29 cellular contexts compared by ENCODE assay signal in genomic region chr2:62822549-62822948, GRCh38.
"Had no signal": no experiment of that assay in that cellular context is flagged by ENCODE, and none has a peak within 500 bp of the region (broad histone marks: within the 10 kb centered on the region; RNA-seq: fewer than 3 reads in every experiment).

No MANE protein-coding gene starts in this region.

- H3K79me2 ChIP-seq: parathyroid adenoma had no signal

- H3K4me3 ChIP-seq: colonic mucosa, gastrocnemius medialis, mucosa of descending colon, right atrium auricular region, sigmoid colon, thoracic aorta, transverse colon, upper lobe of right lung, vagina had no signal

- H2AFZ ChIP-seq: parathyroid adenoma had no signal

- H3K27ac Mint-ChIP-seq: dendritic cell treated with granulocyte-macrophage colony-stimulating factor and Interleukin-4, amounts not matched to agents 40 ng/mL and 50 ng/mL, for 4 days; endodermal cell; mesothelial cell of epicardium; natural killer cell treated with Interleukin-12 subunit alpha and Interleukin-12 subunit beta and Interleukin-15 and Interleukin-18, amount 100 ng/mL, for 72 hours; progenitor cell of endocrine pancreas; stimulated activated memory B cell treated with anti-CD40 and anti-IgM and Interleukin-4, amounts not matched to agents 10 μg/mL and 1 μg/mL and 100 μg/mL, for 72 hours had no signal

- H3K27me3 ChIP-seq: colonic mucosa, gastrocnemius medialis, neutrophil, right atrium auricular region, sigmoid colon, transverse colon, upper lobe of right lung, vagina had no signal

- H3K9me3 Mint-ChIP-seq: dendritic cell treated with granulocyte-macrophage colony-stimulating factor and Interleukin-4, amounts not matched to agents 40 ng/mL and 50 ng/mL, for 4 days; endodermal cell; naive B cell; natural killer cell treated with Interleukin-12 subunit alpha and Interleukin-12 subunit beta and Interleukin-15 and Interleukin-18, amount 100 ng/mL, for 72 hours; neural crest cell; stimulated activated memory B cell treated with anti-CD40 and anti-IgM and Interleukin-4, amounts not matched to agents 10 μg/mL and 1 μg/mL and 100 μg/mL, for 72 hours had no signal

- H3K27ac ChIP-seq: colonic mucosa, epithelial cell of prostate, gastrocnemius medialis, neutrophil, parathyroid adenoma, right atrium auricular region, sigmoid colon, thoracic aorta, transverse colon, upper lobe of right lung, vagina had no signal

- H3K36me3 ChIP-seq: colonic mucosa, gastrocnemius medialis, neutrophil, right atrium auricular region, thoracic aorta, transverse colon, upper lobe of right lung had no signal

- ATAC-seq: esophagus mucosa; gastrocnemius medialis; left colon; mucosa of descending colon; natural killer cell treated with Interleukin-12 subunit alpha and Interleukin-12 subunit beta and Interleukin-15 and Interleukin-18, amount 100 ng/mL, for 72 hours; stimulated activated memory B cell treated with anti-CD40 and anti-IgM and Interleukin-4, amounts not matched to agents 10 μg/mL and 1 μg/mL and 100 μg/mL, for 72 hours; stimulated activated naive CD8-positive, alpha-beta T cell treated with anti-CD3 and anti-CD28 coated beads, Interleukin-15, Interleukin-2, amounts not matched to agents 100 U/mL and 50 U/mL, for 24 hours; upper lobe of right lung had no signal

- H3K4me3 Mint-ChIP-seq: dendritic cell treated with granulocyte-macrophage colony-stimulating factor and Interleukin-4, amounts not matched to agents 40 ng/mL and 50 ng/mL, for 4 days; endodermal cell; mesothelial cell of epicardium; naive B cell; natural killer cell treated with Interleukin-12 subunit alpha and Interleukin-12 subunit beta and Interleukin-15 and Interleukin-18, amount 100 ng/mL, for 72 hours; neural crest cell; stimulated activated memory B cell treated with anti-CD40 and anti-IgM and Interleukin-4, amounts not matched to agents 10 μg/mL and 1 μg/mL and 100 μg/mL, for 72 hours had no signal

- FAIRE-seq: islet of Langerhans had no signal

- H3K4me1 ChIP-seq: colonic mucosa, gastrocnemius medialis, parathyroid adenoma had no signal

- DNase-seq: colonic mucosa; effector CD8-positive, alpha-beta T cell; endodermal cell; foreskin fibroblast; gastrocnemius medialis; head of caudate nucleus; left colon; mesenchymal stem cell; mucosa of descending colon; naive B cell; sigmoid colon; stimulated activated CD4-positive, alpha-beta T cell treated with anti-CD3 and anti-CD28 coated beads, Interleukin-4, amount 100 ng/mL, for 4 hours; stimulated activated naive CD8-positive, alpha-beta T cell treated with anti-CD3 and anti-CD28 coated beads, Interleukin-15, Interleukin-2, amounts not matched to agents 100 U/mL and 50 U/mL, for 24 hours; transverse colon; upper lobe of right lung had no signal

- H3K4me1 Mint-ChIP-seq: naive B cell; stimulated activated memory B cell treated with anti-CD40 and anti-IgM and Interleukin-4, amounts not matched to agents 10 μg/mL and 1 μg/mL and 100 μg/mL, for 72 hours had no signal

- H3K9me3 ChIP-seq: colonic mucosa, gastrocnemius medialis, mucosa of descending colon, neutrophil, right atrium auricular region, sigmoid colon, thoracic aorta, transverse colon, upper lobe of right lung, vagina had no signal

- H3K27me3 Mint-ChIP-seq: dendritic cell treated with granulocyte-macrophage colony-stimulating factor and Interleukin-4, amounts not matched to agents 40 ng/mL and 50 ng/mL, for 4 days; naive B cell; natural killer cell treated with Interleukin-12 subunit alpha and Interleukin-12 subunit beta and Interleukin-15 and Interleukin-18, amount 100 ng/mL, for 72 hours; progenitor cell of endocrine pancreas; stimulated activated memory B cell treated with anti-CD40 and anti-IgM and Interleukin-4, amounts not matched to agents 10 μg/mL and 1 μg/mL and 100 μg/mL, for 72 hours had no signal
